Comparison of ENCODE assay signal across 1 cellular context in the genomic region with DNA sequence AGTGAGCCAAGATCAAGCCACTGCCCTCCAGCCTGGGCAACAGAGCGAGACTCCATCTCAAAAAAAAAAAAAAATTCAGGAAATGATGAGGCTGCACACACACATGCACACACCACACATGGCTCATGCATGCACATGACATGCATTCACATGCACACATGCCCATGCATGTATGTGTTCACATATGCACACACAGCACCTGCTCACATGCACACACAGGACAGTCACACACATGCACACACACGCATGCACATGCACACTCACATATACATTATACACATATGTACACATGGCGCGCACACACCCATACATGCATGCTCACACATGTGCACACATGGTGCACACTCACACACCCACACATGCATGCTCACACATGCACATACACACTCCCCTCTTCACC.
TF ChIP-seq lines count a peak whose summit lies in the region.

No MANE protein-coding gene starts in this region.

TF ChIP-seq in H1, 55 proteins besides CTCF, POLR2A, EP300 and RAD21:
- no peak for TF ChIP-seq POLR2AphosphoS5 (IDR thresholded peaks at IDR 0.05; ENCODE audit: low read depth, low read length)
